Comparison of ENCODE assay signal across 16 cellular contexts in genomic region chr1:25308168-25308567, GRCh38. TPM values are rescaled to one million over a fixed set of nuclear protein-coding genes. Genes with fewer than 3 reads are reported as not detected.
"Had no signal": no experiment of that assay in that cellular context is flagged by ENCODE, and none has a peak within 500 bp of the region (broad histone marks: within the 10 kb centered on the region; RNA-seq: fewer than 3 reads in every experiment).

No MANE protein-coding gene starts in this region.

RNA-seq across cellular contexts. Expression of gene RHD, which starts 35.9 kb away (rescaled TPM):
- total RNA-seq: naive thymus-derived CD8-positive, alpha-beta T cell; natural killer cell treated with Interleukin-12 subunit alpha and Interleukin-12 subunit beta and Interleukin-15 and Interleukin-18, amount 100 ng/mL, for 72 hours; omental fat pad; osteocyte; ovary; pancreas; posterior vena cava; progenitor cell of endocrine pancreas; prostate gland; pulmonary artery endothelial cell; renal cortical epithelial cell; smooth muscle cell had no signal
- polyA plus RNA-seq: neural cell, ovary, pancreas, psoas muscle, sigmoid colon, small intestine, smooth muscle cell had no signal
